In genomic region chr10:51806079-51806835, GRCh38 we compare ENCODE assay signal across 19 cellular contexts.
"Had no signal": no experiment of that assay in that cellular context is flagged by ENCODE, and none has a peak within 500 bp of the region (broad histone marks: within the 10 kb centered on the region; RNA-seq: fewer than 3 reads in every experiment).

No MANE protein-coding gene starts in this region.

- H3K27me3 ChIP-seq: esophagus squamous epithelium, foreskin keratinocyte, left lung, neutrophil, right atrium auricular region, suprapubic skin, tibial artery, upper lobe of left lung, uterus had no signal

- H3K9me3 ChIP-seq: esophagus squamous epithelium, left lung, lower lobe of right lung, neutrophil, right atrium auricular region, suprapubic skin, tibial artery, upper lobe of left lung, uterus had no signal

- ATAC-seq: effector memory CD8-positive, alpha-beta T cell; foreskin keratinocyte; left lung; lower lobe of right lung; naive thymus-derived CD4-positive, alpha-beta T cell; stimulated activated naive CD8-positive, alpha-beta T cell treated with anti-CD3 and anti-CD28 coated beads, Interleukin-15, Interleukin-2, amounts not matched to agents 100 U/mL and 50 U/mL, for 24 hours had no signal

- DNase-seq: effector memory CD8-positive, alpha-beta T cell; esophagus squamous epithelium; foreskin keratinocyte; immature natural killer cell; left lung; lower lobe of right lung; mesendoderm; naive thymus-derived CD4-positive, alpha-beta T cell; posterior cingulate gyrus; small intestine; stimulated activated CD4-positive, alpha-beta T cell treated with anti-CD3 and anti-CD28 coated beads, Interleukin-12 subunit alpha, Interleukin-12 subunit beta, amount 100 ng/mL, for 4 hours; stimulated activated naive CD8-positive, alpha-beta T cell treated with anti-CD3 and anti-CD28 coated beads, Interleukin-15, Interleukin-2, amounts not matched to agents 100 U/mL and 50 U/mL, for 24 hours; tibial artery; upper lobe of left lung; uterus had no signal

- H3K36me3 ChIP-seq: esophagus squamous epithelium, left lung, lower lobe of right lung, neutrophil, right atrium auricular region, suprapubic skin, tibial artery, upper lobe of left lung, uterus had no signal

- H3K4me1 ChIP-seq: esophagus squamous epithelium, left lung, lower lobe of right lung, right atrium auricular region, suprapubic skin, upper lobe of left lung, uterus had no signal

- H3K27ac ChIP-seq: epithelial cell of prostate, esophagus squamous epithelium, left lung, lower lobe of right lung, neutrophil, right atrium auricular region, suprapubic skin, upper lobe of left lung, uterus had no signal

- H3K4me3 ChIP-seq: esophagus squamous epithelium, left lung, lower lobe of right lung, right atrium auricular region, suprapubic skin, tibial artery, upper lobe of left lung, uterus had no signal
